ENCODE assay signal across 14 cellular contexts in the genomic region with DNA sequence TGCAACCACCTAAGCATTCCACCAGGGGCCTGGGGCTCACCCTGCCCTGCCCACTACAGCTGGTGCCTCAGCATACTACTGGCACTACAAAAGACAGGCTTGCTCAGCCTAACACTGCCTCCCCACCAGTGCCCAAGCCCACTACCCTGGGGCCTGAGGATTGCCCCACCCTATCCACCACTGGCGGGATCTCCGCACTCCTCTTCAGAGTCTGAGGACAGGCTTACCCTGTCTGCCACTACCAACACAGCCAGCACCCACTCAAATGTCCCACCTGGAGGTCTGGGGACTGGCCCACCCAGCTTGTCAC. TPM values are rescaled to one million over a fixed set of nuclear protein-coding genes. Genes with fewer than 3 reads are reported as not detected.
DNase-seq lines count a peak whose midpoint lies in the region; ATAC-seq and TF ChIP-seq lines count a peak whose summit lies in the region.
"Had no signal": no experiment of that assay in that cellular context is flagged by ENCODE, and none has a peak within 500 bp of the region (broad histone marks: within the 10 kb centered on the region; RNA-seq: fewer than 3 reads in every experiment).

No MANE protein-coding gene starts in this region.

- H3K79me1 ChIP-seq in neuronal stem cell (ENCODE audit: low read depth, low read length), result no peaks in the 10 kb centered on the region

- no peak overlapping the region for H4K8ac ChIP-seq in neuronal stem cell (ENCODE audit: low read depth, low read length)

- peaks cover 18 to 21% of the 10 kb centered on the region in 2 donors for H3K4me1 Mint-ChIP-seq in natural killer cell treated with Interleukin-12 subunit alpha and Interleukin-12 subunit beta and Interleukin-15 and Interleukin-18, amount 100 ng/mL, for 72 hours (ENCODE audit: low read depth in 2 of 2)
- H3K4me1 Mint-ChIP-seq in natural killer cell, result peaks cover 9 to 13% of the 10 kb centered on the region in 2 donors

- H3K4me1 ChIP-seq in neuronal stem cell (ENCODE audit: control insufficient read depth in 2 of 2, insufficient read depth in 1 of 2, low read depth in 1 of 2, low read length in 2 of 2) (no peaks in the 10 kb centered on the region), upper lobe of right lung (no peaks in the 10 kb centered on the region)
- H3K4me1 ChIP-seq: BE2C, Caco-2, HAP-1 had no signal

- H3K4me2 ChIP-seq in neuronal stem cell (ENCODE audit: insufficient read depth, low read length, poor library complexity, severe bottlenecking), result no peak overlapping the region

- H3K4me3 ChIP-seq in neuronal stem cell (ENCODE audit: low read length in 2 of 2) (no peak overlapping the region), upper lobe of right lung (no peak overlapping the region)
- H3K4me3 ChIP-seq: GM23248, HAP-1 had no signal

- peaks cover 6% of the 10 kb centered on the region for H3K9me3 Mint-ChIP-seq in natural killer cell treated with Interleukin-12 subunit alpha and Interleukin-12 subunit beta and Interleukin-15 and Interleukin-18, amount 100 ng/mL, for 72 hours
- peaks cover 7 to 14% of the 10 kb centered on the region in 2 donors for H3K9me3 Mint-ChIP-seq in natural killer cell

- no CpG with 5 or more reads among the region's 2 CpGs for WGBS in neuronal stem cell (ENCODE audit: extremely low coverage in 2 of 2, insufficient read length in 2 of 2, insufficient replicate concordance in 1 of 2), 2 donors

- no peak overlapping the region for H3K4me3 Mint-ChIP-seq in natural killer cell treated with Interleukin-12 subunit alpha and Interleukin-12 subunit beta and Interleukin-15 and Interleukin-18, amount 100 ng/mL, for 72 hours
- H3K4me3 Mint-ChIP-seq in natural killer cell, result no peak overlapping the region
- H3K4me3 Mint-ChIP-seq: CD4-positive, alpha-beta T cell had no signal

- H2AFZ ChIP-seq in neuronal stem cell (ENCODE audit: low read length), result no peak overlapping the region
- H2AFZ ChIP-seq: GM23248 had no signal

- TF ChIP-seq CTCF in natural killer cell (IDR thresholded peaks at IDR 0.05) (no peak), upper lobe of right lung (IDR thresholded peaks at IDR 0.05) (no peak)

- H3K9me3 ChIP-seq in neuronal stem cell (replicated peaks in 1 of 2; ENCODE audit: control insufficient read depth in 2 of 2, insufficient read depth in 1 of 2, low read depth in 1 of 2, low read length in 2 of 2) (peaks cover 4 to 23% of the 10 kb centered on the region in 2 donors), upper lobe of right lung (peaks cover 8% of the 10 kb centered on the region)
- H3K9me3 ChIP-seq: BE2C, HAP-1 had no signal

- no peak overlapping the region for H2BK5ac ChIP-seq in neuronal stem cell (ENCODE audit: low read length)

- no peak overlapping the region for H2AK5ac ChIP-seq in neuronal stem cell (ENCODE audit: low read depth, low read length)

- H3K27me3 ChIP-seq in neuronal stem cell (ENCODE audit: control insufficient read depth in 3 of 3, insufficient read depth in 3 of 3, low read depth in 1 of 3, low read length in 3 of 3) (no peaks in the 10 kb centered on the region), upper lobe of right lung (no peaks in the 10 kb centered on the region)
- H3K27me3 ChIP-seq: BE2C had no signal

- no peak overlapping the region for H2BK120ac ChIP-seq in neuronal stem cell (ENCODE audit: low read depth, low read length)

- no peak for DNase-seq in natural killer cell treated with Interleukin-12 subunit alpha and Interleukin-12 subunit beta and Interleukin-15 and Interleukin-18, amount 100 ng/mL, for 72 hours (ENCODE audit: low spot score)
- no peak for DNase-seq in natural killer cell
- no peak for DNase-seq in neuronal stem cell (ENCODE audit: low spot score)
- DNase-seq in upper lobe of right lung, result no peak
- DNase-seq in CD1c-positive myeloid dendritic cell (ENCODE audit: extremely low spot score), result no peak
- DNase-seq: ACHN; BE2C; C1 segment of cervical spinal cord; Caco-2; CD4-positive, alpha-beta T cell; GM23248 had no signal

- H4K91ac ChIP-seq in neuronal stem cell (ENCODE audit: low read depth, low read length, poor library complexity), result no peak overlapping the region

- H3K36me3 Mint-ChIP-seq in natural killer cell treated with Interleukin-12 subunit alpha and Interleukin-12 subunit beta and Interleukin-15 and Interleukin-18, amount 100 ng/mL, for 72 hours, result peaks cover 47% of the 10 kb centered on the region
- H3K36me3 Mint-ChIP-seq in natural killer cell, result peaks cover 35% of the 10 kb centered on the region

- no peak overlapping the region for H3K4ac ChIP-seq in neuronal stem cell (ENCODE audit: low read length)

- H3K9ac ChIP-seq in neuronal stem cell (ENCODE audit: low read depth, low read length, poor library complexity), result no peak overlapping the region
- H3K9ac ChIP-seq: GM23248 had no signal

- no peak overlapping the region for H3K27ac ChIP-seq in neuronal stem cell (replicated peaks; ENCODE audit: low read length)
- no peak overlapping the region for H3K27ac ChIP-seq in upper lobe of right lung
- H3K27ac ChIP-seq: GM23248 had no signal

- H3K36me3 ChIP-seq in neuronal stem cell (replicated peaks in 1 of 2; ENCODE audit: control insufficient read depth in 2 of 2, insufficient read depth in 2 of 2, low read length in 2 of 2) (no peaks in the 10 kb centered on the region), upper lobe of right lung (no peaks in the 10 kb centered on the region)
- H3K36me3 ChIP-seq: BE2C, HAP-1 had no signal

- peak overlapping the region in 1 of 2 donors; percentile 58 for H3K27ac Mint-ChIP-seq in natural killer cell treated with Interleukin-12 subunit alpha and Interleukin-12 subunit beta and Interleukin-15 and Interleukin-18, amount 100 ng/mL, for 72 hours
- no peak overlapping the region for H3K27ac Mint-ChIP-seq in natural killer cell
- H3K27ac Mint-ChIP-seq: CD4-positive, alpha-beta T cell had no signal

- H3K23ac ChIP-seq in neuronal stem cell (ENCODE audit: low read depth, low read length, poor library complexity), result peak overlapping the region; percentile 49

- no peak overlapping the region for H2BK15ac ChIP-seq in neuronal stem cell (ENCODE audit: low read length)

- intact Hi-C loops in natural killer cell (cut with micrococcal nuclease), result no loop called here
- intact Hi-C loops in upper lobe of right lung (cut with DNase I), result no loop called here

- H2BK12ac ChIP-seq in neuronal stem cell (ENCODE audit: low read length), result no peak overlapping the region

- H3K27me3 Mint-ChIP-seq in natural killer cell treated with Interleukin-12 subunit alpha and Interleukin-12 subunit beta and Interleukin-15 and Interleukin-18, amount 100 ng/mL, for 72 hours, result no peaks in the 10 kb centered on the region
- H3K27me3 Mint-ChIP-seq in natural killer cell (ENCODE audit: low read depth in 2 of 2), result no peaks in the 10 kb centered on the region
- H3K27me3 Mint-ChIP-seq: CD4-positive, alpha-beta T cell had no signal

- peak overlapping the region; percentile 42 for H3K18ac ChIP-seq in neuronal stem cell (ENCODE audit: low read length)

- ATAC-seq in natural killer cell treated with Interleukin-12 subunit alpha and Interleukin-12 subunit beta and Interleukin-15 and Interleukin-18, amount 100 ng/mL, for 72 hours, result peak; percentile 41 to 55
- ATAC-seq in natural killer cell (no peak), esophagus mucosa (peak; percentile 22), upper lobe of right lung (peak; percentile 28), GM19467 (IDR thresholded peaks at IDR 0.05; ENCODE audit: unreplicated experiment) (no peak)

- H3K14ac ChIP-seq in neuronal stem cell (ENCODE audit: low read length), result no peak overlapping the region

RNA-seq across cellular contexts. Expression of a gene that starts 27.6 kb away (rescaled TPM):
- total RNA-seq in natural killer cell treated with Interleukin-12 subunit alpha and Interleukin-12 subunit beta and Interleukin-15 and Interleukin-18, amount 100 ng/mL, for 72 hours, result 10 to 100 TPM; 14.6 to 23.9 TPM
- total RNA-seq in natural killer cell (10 to 100 TPM; 52.1 to 82.9 (median 75.4) TPM), esophagus mucosa (1.8 TPM), upper lobe of right lung (25.3 TPM)
- 1.9 TPM for polyA plus RNA-seq in neuronal stem cell (2013, experiment 1 of 2)
- 2.0 TPM for polyA plus RNA-seq in neuronal stem cell (2013, experiment 2 of 2)

Comparison
In these comparisons a context has a peak if more than half of its experiments do, and no peak if none do; other contexts are left out.
1. ATAC-seq: peak in natural killer cell treated with Interleukin-12 subunit alpha and Interleukin-12 subunit beta and Interleukin-15 and Interleukin-18, amount 100 ng/mL, for 72 hours (2 of 2), esophagus mucosa (single experiment) and upper lobe of right lung (single experiment); none in natural killer cell (0 of 3) and GM19467 (single experiment).